1 cellular context compared by ENCODE assay signal in genomic region chr2:191155608-191156071, GRCh38.
TF ChIP-seq lines count a peak whose summit lies in the region.

No MANE protein-coding gene starts in this region.

TF ChIP-seq in HCT116, 20 proteins besides CTCF, POLR2A, EP300 and RAD21 (continued from another document):
- TF ChIP-seq REST (IDR thresholded peaks at IDR 0.05; ENCODE audit: low read depth) = no peak
